1 cellular context compared by ENCODE assay signal in genomic region chrX:14529288-14529989, GRCh38.
TF ChIP-seq lines count a peak whose summit lies in the region.

Gene GLRA2, plus strand, starts transcription at chrX:14529536. Its CDS starts 522 bp downstream, at chrX:14530058.

TF ChIP-seq in H1, 55 proteins besides CTCF, POLR2A, EP300 and RAD21 (continued from another document):
- TF ChIP-seq E2F6 (IDR thresholded peaks at IDR 0.05) (no peak), JUND (IDR thresholded peaks at IDR 0.05; ENCODE audit: low read length) (no peak)
TF ChIP-seq in H1: peak in this region for 2.
